22 cellular contexts compared by ENCODE assay signal in genomic region chr2:165648826-165649225, GRCh38.
DNase-seq lines count a peak whose midpoint lies in the region; ATAC-seq and FAIRE-seq lines count a peak whose summit lies in the region.
"Had no signal": no experiment of that assay in that cellular context is flagged by ENCODE, and none has a peak within 500 bp of the region (broad histone marks: within the 10 kb centered on the region; RNA-seq: fewer than 3 reads in every experiment).

No MANE protein-coding gene starts in this region.

- DNase-seq in NCI-H1436 treated with DMSO at 0.1 percent for 48 hours (lab: John Stamatoyannopoulos, UW), result peak; percentile 10
- DNase-seq in NCI-H1436 (lab: John Stamatoyannopoulos, UW), result no peak
- DNase-seq in NCI-H446 treated with DMSO at 0.1 percent for 48 hours (lab: John Stamatoyannopoulos, UW), result peak; percentile 49
- peak; percentile 2 to 6 for DNase-seq in frontal cortex (ENCODE audit: low spot score in 2 of 2)
- peak; percentile 50 for DNase-seq in putamen (ENCODE audit: low spot score)
- DNase-seq: 8988T; activated B cell treated with CpG ODN at 0.5 μM for 24 hours; activated CD4-positive, alpha-beta memory T cell treated with anti-CD3 and anti-CD28 coated beads, Interleukin-2, amount 10 ng/mL, durations not matched to agents 7 days and 5 days; activated naive CD4-positive, alpha-beta T cell treated with Interleukin-2 at 50 U/mL for 16 hours; activated T-cell treated with anti-CD3 and anti-CD28 coated beads, Interleukin-2, amount 50 U/mL, for 1 hour; esophagus squamous epithelium; GF-D8; IMR-90; NCI-H146; NCI-H524 treated with DMSO at 0.1 percent for 48 hours; ovary; stimulated activated naive CD8-positive, alpha-beta T cell treated with anti-CD3 and anti-CD28 coated beads, Interleukin-15, Interleukin-2, amounts not matched to agents 100 U/mL and 50 U/mL, for 24 hours; trophoblast cell had no signal

- no peak for FAIRE-seq in frontal cortex (lab: Jason Lieb, UNC)

- no peak for ATAC-seq in HG03354 (IDR thresholded peaks at IDR 0.05; ENCODE audit: poor library complexity, severe bottlenecking, unreplicated experiment)
- ATAC-seq in GM21717 (IDR thresholded peaks at IDR 0.05; ENCODE audit: unreplicated experiment), result no peak
- no peak for ATAC-seq in HG03095 (IDR thresholded peaks at IDR 0.05; ENCODE audit: unreplicated experiment)
- ATAC-seq: HCT116; stimulated activated naive CD8-positive, alpha-beta T cell treated with anti-CD3 and anti-CD28 coated beads, Interleukin-15, Interleukin-2, amounts not matched to agents 100 U/mL and 50 U/mL, for 24 hours had no signal
